ENCODE assay signal across 8 cellular contexts in genomic region chr15:57559875-57560274, GRCh38. TPM values are rescaled to one million over a fixed set of nuclear protein-coding genes. Genes with fewer than 3 reads are reported as not detected.
DNase-seq lines count a peak whose midpoint lies in the region; ATAC-seq, FAIRE-seq and TF ChIP-seq lines count a peak whose summit lies in the region.

No MANE protein-coding gene starts in this region.

- no peaks in the 10 kb centered on the region for H4K20me1 ChIP-seq in OCI-LY1 (ENCODE audit: insufficient read depth, low read length)

- H3K36me3 ChIP-seq in OCI-LY1 (ENCODE audit: insufficient read depth, low read length): no peaks in the 10 kb centered on the region
- H3K36me3 ChIP-seq in neuronal stem cell (replicated peaks in 1 of 2; ENCODE audit: control insufficient read depth in 2 of 2, insufficient read depth in 2 of 2, low read length in 2 of 2): no peaks in the 10 kb centered on the region
- H3K36me3 ChIP-seq in suprapubic skin: no peaks in the 10 kb centered on the region

- peak; percentile 86 for FAIRE-seq in GM19239 (lab: Jason Lieb, UNC)

- H2BK5ac ChIP-seq in neuronal stem cell (ENCODE audit: low read length): no peak overlapping the region

- H3K23ac ChIP-seq in neuronal stem cell (ENCODE audit: low read depth, low read length, poor library complexity): no peak overlapping the region

- H3K79me2 ChIP-seq in OCI-LY1 (ENCODE audit: insufficient read depth, low read length): no peaks in the 10 kb centered on the region

- TF ChIP-seq CTCF in OCI-LY1 (IDR thresholded peaks at IDR 0.05; ENCODE audit: low read length): peak; percentile 84
- peak; percentile 92 for TF ChIP-seq CTCF in fibroblast of mammary gland (conservative IDR thresholded peaks at IDR 0.05; ENCODE audit: control insufficient read depth, insufficient read depth, low read depth, low read length)
- peak; percentile 49 to 87 for TF ChIP-seq CTCF in suprapubic skin (IDR thresholded peaks at IDR 0.05)

- H3K27ac ChIP-seq in OCI-LY1 (ENCODE audit: low read depth, low read length, poor library complexity, severe bottlenecking) (no peak overlapping the region), neuronal stem cell (replicated peaks; ENCODE audit: low read length) (no peak overlapping the region), suprapubic skin (no peak overlapping the region)

- H3K27me3 ChIP-seq in OCI-LY1 (ENCODE audit: insufficient read depth, low read length): 0 out of 2 replicates have a peak, but pooled peaks cover 2% of the 10 kb centered on the region
- peaks cover 0 to 6% (median 0%) of the 10 kb centered on the region in 3 experiments for H3K27me3 ChIP-seq in neuronal stem cell (ENCODE audit: control insufficient read depth in 3 of 3, insufficient read depth in 3 of 3, low read depth in 1 of 3, low read length in 3 of 3)
- H3K27me3 ChIP-seq in suprapubic skin: no peaks in the 10 kb centered on the region

- no peak overlapping the region for H2BK15ac ChIP-seq in neuronal stem cell (ENCODE audit: low read length)

- H3K79me1 ChIP-seq in neuronal stem cell (ENCODE audit: low read depth, low read length): no peaks in the 10 kb centered on the region

- H3K4me2 ChIP-seq in OCI-LY1 (ENCODE audit: low read length) (no peak overlapping the region), neuronal stem cell (ENCODE audit: insufficient read depth, low read length, poor library complexity, severe bottlenecking) (no peak overlapping the region)

- no peak overlapping the region for H3K4ac ChIP-seq in neuronal stem cell (ENCODE audit: low read length)

- peaks cover 7% of the 10 kb centered on the region for H3K4me1 ChIP-seq in OCI-LY1 (ENCODE audit: insufficient read depth, low read length, severe bottlenecking)
- peaks cover 0 to 2% of the 10 kb centered on the region in 2 donors for H3K4me1 ChIP-seq in neuronal stem cell (ENCODE audit: control insufficient read depth in 2 of 2, insufficient read depth in 1 of 2, low read depth in 1 of 2, low read length in 2 of 2)
- peaks cover 4% of the 10 kb centered on the region for H3K4me1 ChIP-seq in suprapubic skin

- H2AK5ac ChIP-seq in neuronal stem cell (ENCODE audit: low read depth, low read length): no peak overlapping the region

- H2AFZ ChIP-seq in OCI-LY1 (ENCODE audit: low read length) (no peak overlapping the region), neuronal stem cell (ENCODE audit: low read length) (no peak overlapping the region)

- ATAC-seq in HG03095 (IDR thresholded peaks at IDR 0.05; ENCODE audit: unreplicated experiment): no peak

- no peak for TF ChIP-seq POLR2A in suprapubic skin (IDR thresholded peaks at IDR 0.05)

- no peak overlapping the region for H4K91ac ChIP-seq in neuronal stem cell (ENCODE audit: low read depth, low read length, poor library complexity)

- no peak overlapping the region for H4K8ac ChIP-seq in neuronal stem cell (ENCODE audit: low read depth, low read length)

- DNase-seq in AG08396 (ENCODE audit: low spot score): peak; percentile 52
- DNase-seq in GM19239 (ENCODE audit: insufficient read length, low spot score): peak; percentile 36
- peak; percentile 61 for DNase-seq in activated T-cell treated with anti-CD3 and anti-CD28 coated beads for 48 hours (ENCODE audit: low read depth)
- DNase-seq in fibroblast of mammary gland (ENCODE audit: low read depth): peak; percentile 45
- peak; percentile 64 for DNase-seq in neuronal stem cell (ENCODE audit: low spot score)
- DNase-seq in suprapubic skin (ENCODE audit: low spot score in 2 of 2): peak in 1 of 2 donors; percentile 80

- H2BK12ac ChIP-seq in neuronal stem cell (ENCODE audit: low read length): no peak overlapping the region

- H3K4me3 ChIP-seq in OCI-LY1 (ENCODE audit: low read depth, low read length, poor library complexity, severe bottlenecking): no peak overlapping the region
- H3K4me3 ChIP-seq in fibroblast of mammary gland (ENCODE audit: control insufficient read depth, low read depth, low read length): no peak overlapping the region
- H3K4me3 ChIP-seq in neuronal stem cell (ENCODE audit: low read length in 2 of 2): no peak overlapping the region
- no peak overlapping the region for H3K4me3 ChIP-seq in suprapubic skin

- H3K9ac ChIP-seq in OCI-LY1 (ENCODE audit: low read length) (no peak overlapping the region), neuronal stem cell (ENCODE audit: low read depth, low read length, poor library complexity) (no peak overlapping the region)

- WGBS in neuronal stem cell (ENCODE audit: extremely low coverage in 2 of 2, insufficient read length in 2 of 2, insufficient replicate concordance in 1 of 2), 2 donors: no CpG with 5 or more reads among the region's 5 CpGs
- 13% methylated on average over 5 of the region's 5 CpGs for WGBS in suprapubic skin

- no peaks in the 10 kb centered on the region for H3K9me2 ChIP-seq in OCI-LY1 (ENCODE audit: low read depth, low read length)

- H3K14ac ChIP-seq in neuronal stem cell (ENCODE audit: low read length): no peak overlapping the region

- no peak for TF ChIP-seq EP300 in suprapubic skin (IDR thresholded peaks at IDR 0.05)

- no peak overlapping the region for H2BK120ac ChIP-seq in neuronal stem cell (ENCODE audit: low read depth, low read length)

- H3K18ac ChIP-seq in neuronal stem cell (ENCODE audit: low read length): no peak overlapping the region

- no peaks in the 10 kb centered on the region for H3F3A ChIP-seq in OCI-LY1 (ENCODE audit: insufficient read depth, low read length)

- no peaks in the 10 kb centered on the region for H3K9me3 ChIP-seq in OCI-LY1 (ENCODE audit: low read length)
- H3K9me3 ChIP-seq in neuronal stem cell (replicated peaks in 1 of 2; ENCODE audit: control insufficient read depth in 2 of 2, insufficient read depth in 1 of 2, low read depth in 1 of 2, low read length in 2 of 2): no peaks in the 10 kb centered on the region
- H3K9me3 ChIP-seq in suprapubic skin: no peaks in the 10 kb centered on the region

RNA-seq across cellular contexts. Expression of gene MYZAP, which starts 31.8 kb away (rescaled TPM):
- polyA plus RNA-seq in neuronal stem cell (2013, experiment 1 of 2): 0.64 TPM
- polyA plus RNA-seq in neuronal stem cell (2013, experiment 2 of 2): 0.76 TPM
- 10 to 100 TPM in 2 of 4 donors, 1 to 10 TPM in 2; 8.6 to 14.9 (median 11.6) TPM for total RNA-seq in suprapubic skin
